In the genomic region with DNA sequence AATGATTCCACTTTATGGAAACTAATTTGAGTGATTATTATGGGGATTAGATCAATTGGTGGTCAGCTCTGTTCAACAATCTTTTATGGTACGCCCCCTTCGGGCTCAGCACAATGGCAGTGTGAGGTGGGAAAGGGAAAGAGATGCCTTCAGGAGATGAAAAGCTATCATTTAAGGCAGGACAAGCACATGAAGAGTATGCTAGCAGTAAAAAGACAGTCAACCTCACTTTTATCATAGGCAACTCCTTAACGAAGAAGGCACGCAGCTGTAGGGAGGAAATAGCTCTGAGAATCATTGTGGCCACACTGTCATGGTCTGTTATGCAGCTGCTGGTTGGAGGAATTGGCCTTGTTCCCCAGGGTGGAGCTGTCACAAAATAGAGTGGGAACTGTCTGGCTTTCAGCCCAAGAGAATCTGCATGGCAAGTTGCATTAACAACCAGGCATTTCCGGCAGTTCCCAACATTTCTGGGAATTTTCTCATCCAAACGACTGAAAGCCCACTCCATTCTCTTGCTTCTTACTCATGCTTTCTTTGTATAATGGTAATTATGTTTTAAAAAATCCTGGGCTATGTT, we compare ENCODE assay signal across 9 cellular contexts. TPM values are rescaled to one million over a fixed set of nuclear protein-coding genes. Genes with fewer than 3 reads are reported as not detected.
DNase-seq lines count a peak whose midpoint lies in the region; ATAC-seq, FAIRE-seq and TF ChIP-seq lines count a peak whose summit lies in the region.
"Had no signal": no experiment of that assay in that cellular context is flagged by ENCODE, and none has a peak within 500 bp of the region (broad histone marks: within the 10 kb centered on the region; RNA-seq: fewer than 3 reads in every experiment).

No MANE protein-coding gene starts in this region.

- no peaks in the 10 kb centered on the region for H3K9me3 ChIP-seq in parathyroid adenoma (ENCODE audit: control insufficient read depth, low read length)
- H3K9me3 ChIP-seq: neutrophil had no signal

- no peaks in the 10 kb centered on the region for H3K36me3 ChIP-seq in parathyroid adenoma (ENCODE audit: control insufficient read depth, insufficient read depth, low read length)
- H3K36me3 ChIP-seq: neutrophil had no signal

- TF ChIP-seq CTCF in GM12865 (IDR thresholded peaks at IDR 0.05; ENCODE audit: insufficient read depth, low read depth, low read length, missing control alignments) (no peak), parathyroid adenoma (IDR thresholded peaks at IDR 0.05) (no peak)

- H3K4me1 ChIP-seq in parathyroid adenoma: no peaks in the 10 kb centered on the region

- H3K9ac ChIP-seq in parathyroid adenoma: no peak overlapping the region

- no peak for FAIRE-seq in GM12891 (lab: Jason Lieb, UNC)

- H3K79me2 ChIP-seq in parathyroid adenoma: no peaks in the 10 kb centered on the region

- no peak overlapping the region for H2AFZ ChIP-seq in parathyroid adenoma

- DNase-seq in GM12865 (ENCODE audit: low read depth): peak; percentile 47
- peak; percentile 46 for DNase-seq in HK-2 (ENCODE audit: unreplicated experiment)
- DNase-seq in dermis microvascular lymphatic vessel endothelial cell (ENCODE audit: low read depth in 2 of 2): peak; percentile 86 to 95
- DNase-seq in GM12891 (ENCODE audit: insufficient read length, low spot score): no peak
- no peak for DNase-seq in DMS 273 (lab: John Stamatoyannopoulos, UW; ENCODE audit: unreplicated experiment)
- no peak for DNase-seq in T1000 (lab: John Stamatoyannopoulos, UW)

- H3K4me3 ChIP-seq in GM12865 (ENCODE audit: low read depth, low read length): no peak overlapping the region
- H3K4me3 ChIP-seq in parathyroid adenoma (ENCODE audit: low read depth, low read length): no peak overlapping the region

- H3K27me3 ChIP-seq in parathyroid adenoma (ENCODE audit: control insufficient read depth, insufficient read depth, low read length): no peaks in the 10 kb centered on the region
- H3K27me3 ChIP-seq: neutrophil had no signal

- peak overlapping the region; percentile 45 for H3K27ac ChIP-seq in parathyroid adenoma
- H3K27ac ChIP-seq: neutrophil had no signal

- ATAC-seq in esophagus mucosa: no peak

- no peak for TF ChIP-seq POLR2A in GM12891 (IDR thresholded peaks at IDR 0.05; ENCODE audit: low read depth, low read length)

- H3K4me2 ChIP-seq in parathyroid adenoma (ENCODE audit: low read length): no peak overlapping the region

TF ChIP-seq in GM12891, 5 proteins besides CTCF, POLR2A, EP300 and RAD21:
- TF ChIP-seq POLR2AphosphoS5 (IDR thresholded peaks at IDR 0.05; ENCODE audit: low read depth, low read length) (no peak), TAF1 (IDR thresholded peaks at IDR 0.05; ENCODE audit: low read depth, low read length) (no peak), PAX5 (IDR thresholded peaks at IDR 0.05; ENCODE audit: insufficient read depth, low read length, severe bottlenecking) (no peak), POU2F2 (IDR thresholded peaks at IDR 0.05; ENCODE audit: low read depth, low read length) (no peak), SPI1 (IDR thresholded peaks at IDR 0.05; ENCODE audit: low read depth, low read length) (no peak)

RNA-seq across cellular contexts. Expression of a gene that starts 54.4 kb away (rescaled TPM):
- total RNA-seq in dermis microvascular lymphatic vessel endothelial cell: 51.3 and 65.4 TPM in 2 replicates
- 10.3 TPM for polyA plus RNA-seq in GM12891 (2012; ENCODE audit: low read depth, missing spikeins)
- total RNA-seq in esophagus mucosa: 52.1 TPM

Comparison
In these comparisons a context has a peak if more than half of its experiments do, and no peak if none do; other contexts are left out.
1. DNase-seq: peak in GM12865 (single experiment), HK-2 (single experiment) and dermis microvascular lymphatic vessel endothelial cell (2 of 2); none in GM12891 (single experiment), DMS 273 (single experiment) and T1000 (single experiment).